ENCODE assay signal across 10 cellular contexts in the genomic region with DNA sequence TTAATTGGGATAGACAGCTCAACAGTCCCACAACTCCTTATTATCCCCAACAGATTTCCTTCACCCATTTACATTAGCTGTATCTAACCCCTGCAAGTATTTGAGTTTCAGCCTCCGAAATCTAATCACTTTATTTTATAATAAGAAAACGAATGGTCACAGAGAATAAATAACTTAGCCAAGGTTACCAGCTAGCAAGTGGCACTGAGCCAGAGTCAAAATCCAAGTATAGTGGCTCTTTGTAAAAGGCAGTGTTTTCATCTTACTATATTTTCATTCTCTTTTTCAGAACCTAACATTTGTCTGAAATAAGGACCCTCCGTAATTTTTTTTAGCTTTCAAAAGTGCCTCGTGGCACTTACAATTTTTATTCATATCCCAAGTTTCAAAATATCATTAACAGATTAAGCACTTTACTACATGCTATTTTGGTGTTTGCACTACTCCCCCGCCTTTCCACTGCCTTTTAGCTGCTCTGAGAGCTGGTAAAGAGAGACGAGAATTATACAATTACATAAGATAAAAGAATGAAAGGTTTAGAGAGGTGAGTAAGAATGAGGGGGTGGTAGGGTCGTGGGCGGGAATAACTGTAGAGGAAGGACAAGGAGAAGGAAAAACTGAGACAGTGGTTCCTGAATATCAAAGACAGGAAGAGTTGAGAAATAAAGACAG. TPM values are rescaled to one million over a fixed set of nuclear protein-coding genes. Genes with fewer than 3 reads are reported as not detected.
DNase-seq lines count a peak whose midpoint lies in the region; ATAC-seq lines count a peak whose summit lies in the region.
"Had no signal": no experiment of that assay in that cellular context is flagged by ENCODE, and none has a peak within 500 bp of the region (broad histone marks: within the 10 kb centered on the region; RNA-seq: fewer than 3 reads in every experiment).

No MANE protein-coding gene starts in this region.

- no peaks in the 10 kb centered on the region for H3K27me3 Mint-ChIP-seq in activated naive CD8-positive, alpha-beta T cell treated with anti-CD3 and anti-CD28 coated beads for 36 hours

- H3K36me3 Mint-ChIP-seq in activated naive CD8-positive, alpha-beta T cell treated with anti-CD3 and anti-CD28 coated beads for 36 hours = peaks cover 22% of the 10 kb centered on the region

- H3K4me3 Mint-ChIP-seq in activated naive CD8-positive, alpha-beta T cell treated with anti-CD3 and anti-CD28 coated beads for 36 hours = peak overlapping the region; percentile 60

- peak overlapping the region; percentile 92 for H3K27ac Mint-ChIP-seq in activated naive CD8-positive, alpha-beta T cell treated with anti-CD3 and anti-CD28 coated beads for 36 hours

- intact Hi-C loops in posterior vena cava (cut with DNase I) = no loop called here

- peak; percentile 24 for DNase-seq in Ammon's horn (ENCODE audit: low spot score)
- DNase-seq in MV-4-11 (lab: John Stamatoyannopoulos, UW) = peak; percentile 11
- peak; percentile 55 for DNase-seq in activated naive CD8-positive, alpha-beta T cell treated with anti-CD3 and anti-CD28 coated beads for 36 hours
- DNase-seq in renal cortical epithelial cell (ENCODE audit: low read depth) = peak; percentile 14
- DNase-seq in GM19240 (ENCODE audit: insufficient read length, low spot score) = no peak
- DNase-seq in posterior vena cava (ENCODE audit: low spot score) = no peak
- no peak for DNase-seq in cerebellar nuclear complex (lab: John Stamatoyannopoulos, UW)
- DNase-seq: effector memory CD4-positive, alpha-beta T cell; NCI-H2171 treated with DMSO at 0.1 percent for 48 hours had no signal

- ATAC-seq in GM18909 (IDR thresholded peaks at IDR 0.05; ENCODE audit: poor library complexity, unreplicated experiment) = no peak

- peaks cover 36% of the 10 kb centered on the region for H3K4me1 Mint-ChIP-seq in activated naive CD8-positive, alpha-beta T cell treated with anti-CD3 and anti-CD28 coated beads for 36 hours

- H3K9me3 Mint-ChIP-seq in activated naive CD8-positive, alpha-beta T cell treated with anti-CD3 and anti-CD28 coated beads for 36 hours = no peaks in the 10 kb centered on the region

RNA-seq across cellular contexts. Expression of a gene that starts 3.7 kb away (rescaled TPM):
- 100 to 1,000 TPM; 118 to 137 TPM for total RNA-seq in activated naive CD8-positive, alpha-beta T cell treated with anti-CD3 and anti-CD28 coated beads for 36 hours
- total RNA-seq in renal cortical epithelial cell = 50.2 and 62.7 TPM in 2 replicates
- 10 to 100 TPM; 75.9 to 79.7 TPM for total RNA-seq in posterior vena cava

Comparison
In these comparisons a context has a peak if more than half of its experiments do, and no peak if none do; other contexts are left out.
1. DNase-seq: peak in Ammon's horn (single experiment), MV-4-11 (single experiment), activated naive CD8-positive, alpha-beta T cell treated with anti-CD3 and anti-CD28 coated beads for 36 hours (single experiment) and renal cortical epithelial cell (single experiment); none in GM19240 (single experiment), posterior vena cava (single experiment) and cerebellar nuclear complex (0 of 2).